Comparison of ENCODE assay signal across 8 cellular contexts in the genomic region with DNA sequence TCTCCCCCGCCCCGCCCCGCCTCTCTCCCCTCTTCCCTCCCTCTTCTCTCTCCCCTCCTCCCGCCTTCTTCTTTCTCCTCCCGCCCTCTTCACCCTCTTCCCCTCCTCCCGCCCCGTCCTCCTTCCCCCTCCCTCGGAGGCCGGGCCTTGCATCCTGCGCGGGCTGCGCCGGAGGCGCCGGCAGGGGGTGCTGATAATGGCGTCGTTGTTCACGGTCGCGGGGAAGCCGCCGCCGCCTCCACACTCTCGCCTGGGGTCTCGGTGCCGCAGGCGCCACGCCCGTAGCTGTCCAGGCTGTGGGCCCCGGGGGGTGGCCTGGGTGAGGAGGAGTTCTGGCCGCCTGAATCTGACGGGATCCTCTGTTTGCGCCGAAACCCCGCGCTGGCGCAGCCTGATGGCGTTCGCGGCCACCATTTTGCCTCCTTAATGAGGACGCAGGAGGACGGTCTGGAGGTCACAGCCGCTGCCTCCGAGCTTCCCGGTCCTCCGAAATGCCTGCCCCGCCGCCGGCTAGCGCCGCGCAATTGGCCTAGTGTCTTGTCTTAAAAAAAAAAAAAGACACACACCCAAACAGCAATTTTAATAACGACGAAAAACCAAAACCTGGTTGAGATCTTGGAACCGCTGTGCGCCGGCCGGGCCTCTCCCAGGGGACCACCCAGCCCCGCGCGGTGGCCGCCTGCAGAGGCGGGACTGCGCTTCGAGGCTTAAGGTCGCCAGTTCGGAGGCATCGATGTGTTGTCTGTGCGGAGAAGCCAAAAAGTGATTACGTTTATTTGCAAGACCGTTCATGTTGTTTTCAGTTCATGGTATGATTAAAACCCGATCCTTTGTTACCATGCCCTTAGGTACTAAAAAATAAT.
DNase-seq lines count a peak whose midpoint lies in the region; ATAC-seq lines count a peak whose summit lies in the region.

No MANE protein-coding gene starts in this region.

- H2BK120ac ChIP-seq in mesendoderm (ENCODE audit: low read depth, low read length) = peak overlapping the region; percentile 69

- no peaks in the 10 kb centered on the region for H3K79me1 ChIP-seq in mesendoderm (ENCODE audit: low read length)

- peaks cover 38% of the 10 kb centered on the region for H3K36me3 Mint-ChIP-seq in effector memory CD8-positive, alpha-beta T cell (ENCODE audit: insufficient read depth)

- peak overlapping the region; percentile 94 for H3K56ac ChIP-seq in mesendoderm (ENCODE audit: low read length)

- peak; percentile 57 for ATAC-seq in GM21367 (IDR thresholded peaks at IDR 0.05; ENCODE audit: unreplicated experiment)
- ATAC-seq in effector memory CD8-positive, alpha-beta T cell (replicated peaks) = peak; percentile 71

- peak overlapping the region; percentile 74 for H3K4me2 ChIP-seq in mesendoderm (ENCODE audit: low read length)

- H3K36me3 ChIP-seq in mesendoderm (ENCODE audit: control insufficient read depth, insufficient read depth, low read length) = no peaks in the 10 kb centered on the region

- no peaks in the 10 kb centered on the region for H3K9me3 Mint-ChIP-seq in effector memory CD8-positive, alpha-beta T cell

- peak overlapping the region; percentile 82 for H3K9ac ChIP-seq in mesendoderm (ENCODE audit: low read length)

- H3K4me1 Mint-ChIP-seq in effector memory CD8-positive, alpha-beta T cell (ENCODE audit: low read depth in 2 of 2) = peaks cover 9 to 12% of the 10 kb centered on the region in 2 donors

- H3K27ac Mint-ChIP-seq in effector memory CD8-positive, alpha-beta T cell = peak overlapping the region; percentile 100

- H3K27me3 Mint-ChIP-seq in effector memory CD8-positive, alpha-beta T cell = no peaks in the 10 kb centered on the region

- H4K5ac ChIP-seq in mesendoderm (ENCODE audit: low read length) = peak overlapping the region; percentile 95

- H3K27me3 ChIP-seq in mesendoderm (ENCODE audit: insufficient read depth, low read length, poor library complexity) = no peaks in the 10 kb centered on the region

- WGBS in mesendoderm (ENCODE audit: extremely low coverage, insufficient coverage, low lambda C conversion rate) = no CpG with 5 or more reads among the region's 72 CpGs

- H3K23ac ChIP-seq in mesendoderm (ENCODE audit: low read length) = no peak overlapping the region

- H2AK5ac ChIP-seq in mesendoderm (ENCODE audit: low read length) = no peak overlapping the region

- H3K4ac ChIP-seq in mesendoderm (ENCODE audit: low read depth, low read length) = peak overlapping the region; percentile 86

- H3K18ac ChIP-seq in mesendoderm (ENCODE audit: low read length) = peak overlapping the region; percentile 96

- in situ Hi-C loops in Caki2 (cut with HindIII; ENCODE audit: low pct_unique_long_range_greater_than_20kb, low sequenced_read_pairs) = no loop called here

- H3K27ac ChIP-seq in mesendoderm (ENCODE audit: low read depth, low read length) = peak overlapping the region; percentile 100

- peak overlapping the region; percentile 95 for H3K4me3 Mint-ChIP-seq in effector memory CD8-positive, alpha-beta T cell

- H2BK15ac ChIP-seq in mesendoderm (replicated peaks; ENCODE audit: low read depth) = no peak overlapping the region

- H3K79me2 ChIP-seq in mesendoderm (ENCODE audit: control insufficient read depth, insufficient read depth, low read length) = no peaks in the 10 kb centered on the region

- H3K4me1 ChIP-seq in mesendoderm (ENCODE audit: control insufficient read depth, low read depth, low read length) = no peaks in the 10 kb centered on the region

- peak overlapping the region; percentile 96 for H4K8ac ChIP-seq in mesendoderm (ENCODE audit: low read depth, low read length)

- DNase-seq in Caki2 (ENCODE audit: low read depth) = peak; percentile 95
- DNase-seq in HT1080 (ENCODE audit: low read depth) = peak; percentile 94
- peak; percentile 90 for DNase-seq in NK-92 treated with Interleukin-12 subunit alpha and Interleukin-12 subunit beta, amount 100 ng/mL, for 24 hours (lab: John Stamatoyannopoulos, UW)
- DNase-seq in activated CD8-positive, alpha-beta memory T cell treated with anti-CD3 and anti-CD28 coated beads for 4 hours (ENCODE audit: low read depth in 2 of 2) = peak; percentile 83 to 86
- peak; percentile 87 to 95 (median 88) for DNase-seq in effector memory CD8-positive, alpha-beta T cell
- DNase-seq in mesendoderm = peak; percentile 99
- peak; percentile 90 for DNase-seq in stimulated activated CD8-positive, alpha-beta memory T cell treated with anti-CD3 and anti-CD28 coated beads, Interleukin-12 subunit alpha, Interleukin-12 subunit beta, amount 100 ng/mL, for 4 hours (ENCODE audit: low read depth)

- peak overlapping the region; percentile 91 for H2BK5ac ChIP-seq in mesendoderm (ENCODE audit: low read length)

- peak overlapping the region; percentile 74 for H3K4me3 ChIP-seq in mesendoderm (ENCODE audit: low read length)

Comparison
In these comparisons a context has a peak if more than half of its experiments do, and no peak if none do; other contexts are left out.
1. Peak in every context shown above with its lines: DNase-seq, ATAC-seq, H3K4me3 ChIP-seq and H3K27ac ChIP-seq.